Comparison of ENCODE assay signal across 17 cellular contexts in the genomic region with DNA sequence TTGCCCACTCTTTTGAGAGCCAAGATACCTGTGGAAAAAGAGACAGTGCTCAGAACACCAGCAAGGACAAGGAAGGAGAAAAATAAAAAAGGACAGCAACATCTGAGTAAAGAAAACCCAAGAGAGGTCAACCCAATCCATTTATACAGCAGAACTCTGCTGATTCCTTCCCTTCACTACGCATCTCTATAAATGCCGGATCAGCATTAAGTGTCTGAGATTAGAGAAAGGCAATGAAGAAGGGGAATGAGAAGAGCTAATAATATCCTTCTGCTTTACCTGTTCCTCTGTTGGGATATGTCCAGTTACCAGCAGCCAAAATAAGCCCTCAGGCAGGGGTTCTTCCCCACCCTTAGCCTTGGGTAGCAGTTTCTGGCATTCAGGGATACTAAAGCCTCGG.
"Had no signal": no experiment of that assay in that cellular context is flagged by ENCODE, and none has a peak within 500 bp of the region (broad histone marks: within the 10 kb centered on the region; RNA-seq: fewer than 3 reads in every experiment).

No MANE protein-coding gene starts in this region.

- H3K27ac ChIP-seq: colonic mucosa, testis had no signal

- H3K27ac Mint-ChIP-seq: activated CD8-positive, alpha-beta T cell treated with anti-CD3 and anti-CD28 coated beads for 36 hours; type B pancreatic cell had no signal

- H3K27me3 Mint-ChIP-seq: activated CD8-positive, alpha-beta T cell treated with anti-CD3 and anti-CD28 coated beads for 36 hours; activated naive CD8-positive, alpha-beta T cell treated with anti-CD3 and anti-CD28 coated beads, Interleukin-2, amount 10 ng/mL, durations not matched to agents 7 days and 5 days; brain; type B pancreatic cell had no signal

- H3K9me3 Mint-ChIP-seq: activated CD8-positive, alpha-beta T cell treated with anti-CD3 and anti-CD28 coated beads for 36 hours; activated naive CD8-positive, alpha-beta T cell treated with anti-CD3 and anti-CD28 coated beads, Interleukin-2, amount 10 ng/mL, durations not matched to agents 7 days and 5 days; activated T-cell treated with anti-CD3 and anti-CD28 coated beads, Interleukin-2, amount 50 U/mL, for 4 hours; brain; neural crest cell; type B pancreatic cell had no signal

- H3K9me3 ChIP-seq: colonic mucosa, testis had no signal

- H3K4me1 ChIP-seq: colonic mucosa, testis had no signal

- H3K4me3 Mint-ChIP-seq: activated CD8-positive, alpha-beta T cell treated with anti-CD3 and anti-CD28 coated beads for 36 hours; activated naive CD8-positive, alpha-beta T cell treated with anti-CD3 and anti-CD28 coated beads, Interleukin-2, amount 10 ng/mL, durations not matched to agents 7 days and 5 days; activated T-cell treated with anti-CD3 and anti-CD28 coated beads, Interleukin-2, amount 50 U/mL, for 4 hours; brain; neural crest cell; type B pancreatic cell had no signal

- DNase-seq: activated CD4-positive, CD25-positive, alpha-beta regulatory T cell treated with anti-CD3 and anti-CD28 coated beads, Interleukin-2, amount 50 U/mL, for 72 hours; activated CD8-positive, alpha-beta T cell treated with anti-CD3 and anti-CD28 coated beads for 36 hours; activated effector memory CD4-positive, alpha-beta T cell treated with anti-CD3 and anti-CD28 coated beads, Interleukin-2, amount 50 U/mL, for 16 hours; activated naive CD8-positive, alpha-beta T cell treated with anti-CD3 and anti-CD28 coated beads, Interleukin-2, amount 10 ng/mL, durations not matched to agents 7 days and 5 days; activated T-cell treated with anti-CD3 and anti-CD28 coated beads, Interleukin-2, amount 50 U/mL, for 4 hours; caudate nucleus; colonic mucosa; hypothalamus; islet precursor cell; midbrain; testis had no signal

- ATAC-seq: activated CD8-positive, alpha-beta T cell treated with anti-CD3 and anti-CD28 coated beads for 36 hours; activated T-cell treated with anti-CD3 and anti-CD28 coated beads, Interleukin-2, amount 50 U/mL, for 4 hours; left lobe of liver had no signal

- H3K4me1 Mint-ChIP-seq: brain, neural crest cell had no signal

- H3K27me3 ChIP-seq: colonic mucosa, testis had no signal

- H3K4me3 ChIP-seq: colonic mucosa, testis had no signal

- FAIRE-seq: endometrium, frontal cortex had no signal
